ENCODE assay signal across 1 cellular context in the genomic region with DNA sequence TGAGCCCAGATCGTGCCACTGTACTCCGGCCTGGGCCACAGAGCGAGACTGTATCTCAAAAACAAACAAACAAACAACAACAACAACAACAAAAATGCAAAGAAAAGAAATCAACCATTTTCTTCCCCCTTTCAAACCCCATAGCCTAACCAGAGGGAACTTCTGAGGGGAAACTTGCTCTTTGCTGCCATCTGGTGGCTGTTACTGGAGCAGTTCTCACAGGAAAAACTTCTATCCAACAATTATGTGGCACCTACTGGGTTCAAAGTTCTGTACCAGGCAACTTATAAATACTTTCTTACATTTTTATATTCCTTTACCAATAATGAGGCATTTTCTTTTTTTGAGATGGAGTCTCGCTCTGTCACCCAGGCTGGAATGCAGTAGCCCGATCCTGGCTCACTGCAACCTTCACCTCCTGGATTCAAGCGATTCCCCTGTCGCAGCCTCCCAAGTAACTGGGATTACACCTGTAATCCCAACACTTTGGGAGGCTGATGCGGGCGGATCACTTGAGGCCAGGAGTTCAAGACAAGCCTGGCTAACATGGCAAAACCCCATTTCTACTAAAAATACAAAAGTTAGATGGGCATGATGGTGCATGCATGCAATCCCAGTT.
TF ChIP-seq lines count a peak whose summit lies in the region.

No MANE protein-coding gene starts in this region.

TF ChIP-seq in endothelial cell of umbilical vein, 7 proteins besides CTCF, POLR2A, EP300 and RAD21:
- no peak for TF ChIP-seq JUN (IDR thresholded peaks at IDR 0.05; ENCODE audit: borderline replicate concordance, insufficient read depth, insufficient read length, low read depth)
- no peak for TF ChIP-seq EZH2 (IDR thresholded peaks at IDR 0.05; ENCODE audit: borderline replicate concordance, low read depth, low read length, severe bottlenecking)
- TF ChIP-seq, protein P1, sequence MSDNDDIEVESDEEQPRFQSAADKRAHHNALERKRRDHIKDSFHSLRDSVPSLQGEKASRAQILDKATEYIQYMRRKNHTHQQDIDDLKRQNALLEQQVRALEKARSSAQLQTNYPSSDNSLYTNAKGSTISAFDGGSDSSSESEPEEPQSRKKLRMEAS (IDR thresholded peaks at IDR 0.05; ENCODE audit: insufficient read depth, insufficient read length), result no peak
- TF ChIP-seq MYC (IDR thresholded peaks at IDR 0.05; ENCODE audit: low read depth, low read length), result no peak
- TF ChIP-seq FOS (IDR thresholded peaks at IDR 0.05; ENCODE audit: borderline replicate concordance, insufficient read depth, low read length), result no peak
- no peak for TF ChIP-seq GATA2 (IDR thresholded peaks at IDR 0.05; ENCODE audit: insufficient read depth, insufficient read length, low read depth, low read length)
- TF ChIP-seq POLR2AphosphoS5 (IDR thresholded peaks at IDR 0.05; ENCODE audit: insufficient read depth, low read depth, low read length), result no peak
TF ChIP-seq in endothelial cell of umbilical vein: peak in this region for 0.
